Comparison of ENCODE assay signal across 1 cellular context in genomic region chr5:17223375-17224185, GRCh38.
TF ChIP-seq lines count a peak whose summit lies in the region.

No MANE protein-coding gene starts in this region.

TF ChIP-seq in GM23338, 12 proteins besides CTCF, POLR2A, EP300 and RAD21 (continued from another document):
- no peak for TF ChIP-seq REST (IDR thresholded peaks at IDR 0.05; ENCODE audit: unreplicated experiment)
- no peak for TF ChIP-seq STAT1 (IDR thresholded peaks at IDR 0.05; ENCODE audit: unreplicated experiment)
- no peak for TF ChIP-seq ZNF114 (CRISPR knock-in tag; IDR thresholded peaks at IDR 0.05)
- TF ChIP-seq CREB1 (CRISPR knock-in tag; IDR thresholded peaks at IDR 0.05; ENCODE audit: low read depth) = no peak
- no peak for TF ChIP-seq EZH2 (IDR thresholded peaks at IDR 0.05; ENCODE audit: low read depth, unreplicated experiment)
- TF ChIP-seq EZH2phosphoT487 (IDR thresholded peaks at IDR 0.05; ENCODE audit: unreplicated experiment) = no peak
- TF ChIP-seq JUNB (IDR thresholded peaks at IDR 0.05; ENCODE audit: unreplicated experiment) = no peak
- no peak for TF ChIP-seq ETS1 (IDR thresholded peaks at IDR 0.05)
- TF ChIP-seq NANOG (IDR thresholded peaks at IDR 0.05; ENCODE audit: borderline replicate concordance) = no peak
